ENCODE assay signal across 12 cellular contexts in genomic region chr22:48663297-48663696, GRCh38.
DNase-seq lines count a peak whose midpoint lies in the region; ATAC-seq and TF ChIP-seq lines count a peak whose summit lies in the region.
"Had no signal": no experiment of that assay in that cellular context is flagged by ENCODE, and none has a peak within 500 bp of the region (broad histone marks: within the 10 kb centered on the region; RNA-seq: fewer than 3 reads in every experiment).

No MANE protein-coding gene starts in this region.

- peaks cover 86% of the 10 kb centered on the region for H3K9me3 ChIP-seq in AG04450 (ENCODE audit: control insufficient read depth, insufficient read depth, low read length)
- no peaks in the 10 kb centered on the region for H3K9me3 ChIP-seq in OCI-LY3 (ENCODE audit: insufficient read depth, low read length)
- H3K9me3 ChIP-seq in Caco-2 = peaks cover 5% of the 10 kb centered on the region; the same call in 1 of the 2 replicates

- H3K27ac ChIP-seq in AG04450 (ENCODE audit: low read depth, low read length) (no peak overlapping the region), OCI-LY3 (ENCODE audit: low read length) (no peak overlapping the region)
- H3K27ac ChIP-seq: coronary artery had no signal

- H3K79me2 ChIP-seq in OCI-LY3 (ENCODE audit: low read length) = no peaks in the 10 kb centered on the region

- POLR2A ChIA-PET in AG04450 (lab: Yijun Ruan, JAX) = no interaction called here
- POLR2A ChIA-PET in Caco-2 (lab: Charles Lee) = no interaction called here

- no peak overlapping the region for H3K4me2 ChIP-seq in OCI-LY3 (ENCODE audit: low read length)

- H3K4me3 ChIP-seq in AG04450 (ENCODE audit: low read depth, low read length) = no peak overlapping the region
- no peak overlapping the region for H3K4me3 ChIP-seq in GM12864 (ENCODE audit: low read depth, low read length)
- no peak overlapping the region for H3K4me3 ChIP-seq in OCI-LY3 (ENCODE audit: low read length)
- no peak overlapping the region for H3K4me3 ChIP-seq in fibroblast of pulmonary artery (replicated peaks; ENCODE audit: low read depth, low read length)
- no peak overlapping the region for H3K4me3 ChIP-seq in Caco-2 (ENCODE audit: low read depth, low read length)
- H3K4me3 ChIP-seq: coronary artery had no signal

- DNase-seq in AG04450 (ENCODE audit: low read depth, low spot score) (no peak), GM12864 (ENCODE audit: low read depth) (no peak), fibroblast of pulmonary artery (ENCODE audit: low read depth) (peak; percentile 0), Caco-2 (no peak), amniotic stem cell (lab: John Stamatoyannopoulos, UW) (no peak)
- DNase-seq in activated CD4-positive, CD25-positive, alpha-beta regulatory T cell (lab: John Stamatoyannopoulos, UW) = no peak
- DNase-seq: activated CD8-positive, alpha-beta memory T cell treated with anti-CD3 and anti-CD28 coated beads, Interleukin-2, amount 10 ng/mL, durations not matched to agents 7 days and 5 days; NCI-H748 treated with DMSO at 0.1 percent for 48 hours; stimulated activated CD8-positive, alpha-beta memory T cell treated with anti-CD3 and anti-CD28 coated beads, Interleukin-4, amount 100 ng/mL, for 48 hours had no signal

- H3K4me1 ChIP-seq in OCI-LY3 (ENCODE audit: low read length) = no peaks in the 10 kb centered on the region
- no peaks in the 10 kb centered on the region for H3K4me1 ChIP-seq in Caco-2

- no peak overlapping the region for H3K4me3 Mint-ChIP-seq in stimulated activated memory B cell treated with anti-CD40 and anti-IgM and Interleukin-4, amounts not matched to agents 10 μg/mL and 1 μg/mL and 100 μg/mL, for 72 hours
- H3K4me3 Mint-ChIP-seq in Caco-2 (ENCODE audit: unreplicated experiment) = no peak overlapping the region
- H3K4me3 Mint-ChIP-seq: activated CD8-positive, alpha-beta memory T cell treated with anti-CD3 and anti-CD28 coated beads, Interleukin-2, amount 10 ng/mL, durations not matched to agents 7 days and 5 days had no signal

- CTCF ChIA-PET in AG04450 (lab: Charles Lee) (no interaction called here), Caco-2 (lab: Charles Lee) (no interaction called here)

- H3K36me3 Mint-ChIP-seq in stimulated activated memory B cell treated with anti-CD40 and anti-IgM and Interleukin-4, amounts not matched to agents 10 μg/mL and 1 μg/mL and 100 μg/mL, for 72 hours = peaks cover 5% of the 10 kb centered on the region
- no peaks in the 10 kb centered on the region for H3K36me3 Mint-ChIP-seq in Caco-2 (ENCODE audit: insufficient read depth, unreplicated experiment)
- H3K36me3 Mint-ChIP-seq: activated CD8-positive, alpha-beta memory T cell treated with anti-CD3 and anti-CD28 coated beads, Interleukin-2, amount 10 ng/mL, durations not matched to agents 7 days and 5 days had no signal

- H3K9me3 Mint-ChIP-seq in stimulated activated memory B cell treated with anti-CD40 and anti-IgM and Interleukin-4, amounts not matched to agents 10 μg/mL and 1 μg/mL and 100 μg/mL, for 72 hours = peaks cover 16% of the 10 kb centered on the region
- peaks cover 21% of the 10 kb centered on the region for H3K9me3 Mint-ChIP-seq in Caco-2 (ENCODE audit: unreplicated experiment)

- H3K9ac ChIP-seq in OCI-LY3 (ENCODE audit: low read length) = no peak overlapping the region

- no peaks in the 10 kb centered on the region for H4K20me1 ChIP-seq in OCI-LY3 (ENCODE audit: insufficient read depth, low read length)

- no peaks in the 10 kb centered on the region for H3K36me3 ChIP-seq in OCI-LY3 (replicated peaks; ENCODE audit: low read depth, low read length)
- H3K36me3 ChIP-seq in Caco-2 (ENCODE audit: control insufficient read depth, insufficient read depth, low read length) = no peaks in the 10 kb centered on the region

- peak; percentile 14; the same call in 1 of the 2 replicates for TF ChIP-seq CTCF in AG04450 (IDR thresholded peaks at IDR 0.05; ENCODE audit: low read depth, low read length)
- peak; percentile 52 for TF ChIP-seq CTCF in GM12864 (IDR thresholded peaks at IDR 0.05; ENCODE audit: low read depth, low read length, missing control alignments)
- peak; percentile 30 for TF ChIP-seq CTCF in OCI-LY3 (IDR thresholded peaks at IDR 0.05; ENCODE audit: low read depth, low read length)
- TF ChIP-seq CTCF in fibroblast of pulmonary artery (IDR thresholded peaks at IDR 0.05; ENCODE audit: low read length, missing control alignments) = peak; percentile 29
- TF ChIP-seq CTCF in Caco-2 (IDR thresholded peaks at IDR 0.05; ENCODE audit: insufficient read depth in 1 of 2, low read depth in 1 of 2, low read length in 1 of 2, severe bottlenecking in 1 of 2, unreplicated experiment in 1 of 2) = peak in 1 of 2 experiments; percentile 17

- intact Hi-C loops in Caco-2 (cut with micrococcal nuclease; ENCODE audit: unreplicated experiment) = no loop called here

- no peak for ATAC-seq in stimulated activated memory B cell treated with anti-CD40 and anti-IgM and Interleukin-4, amounts not matched to agents 10 μg/mL and 1 μg/mL and 100 μg/mL, for 72 hours
- ATAC-seq: activated CD8-positive, alpha-beta memory T cell treated with anti-CD3 and anti-CD28 coated beads, Interleukin-2, amount 10 ng/mL, durations not matched to agents 7 days and 5 days had no signal

- H3K27me3 ChIP-seq in AG04450 (ENCODE audit: control insufficient read depth, insufficient read depth, low read length) (no peaks in the 10 kb centered on the region), OCI-LY3 (ENCODE audit: low read depth, low read length) (no peaks in the 10 kb centered on the region), Caco-2 (replicated peaks; ENCODE audit: control insufficient read depth, insufficient read depth, low read length) (no peaks in the 10 kb centered on the region)

- BruUV-seq in Caco-2 (replicated peaks; lab: Mats Ljungman, UMichigan) = no TSS peak

- H3K4me1 Mint-ChIP-seq in stimulated activated memory B cell treated with anti-CD40 and anti-IgM and Interleukin-4, amounts not matched to agents 10 μg/mL and 1 μg/mL and 100 μg/mL, for 72 hours = no peaks in the 10 kb centered on the region
- H3K4me1 Mint-ChIP-seq in Caco-2 (ENCODE audit: low read depth, unreplicated experiment) = no peaks in the 10 kb centered on the region
- H3K4me1 Mint-ChIP-seq: activated CD8-positive, alpha-beta memory T cell treated with anti-CD3 and anti-CD28 coated beads, Interleukin-2, amount 10 ng/mL, durations not matched to agents 7 days and 5 days had no signal

- H3K27me3 Mint-ChIP-seq in stimulated activated memory B cell treated with anti-CD40 and anti-IgM and Interleukin-4, amounts not matched to agents 10 μg/mL and 1 μg/mL and 100 μg/mL, for 72 hours = no peaks in the 10 kb centered on the region
- no peaks in the 10 kb centered on the region for H3K27me3 Mint-ChIP-seq in Caco-2 (ENCODE audit: insufficient read depth, unreplicated experiment)
- H3K27me3 Mint-ChIP-seq: activated CD8-positive, alpha-beta memory T cell treated with anti-CD3 and anti-CD28 coated beads, Interleukin-2, amount 10 ng/mL, durations not matched to agents 7 days and 5 days had no signal

- H2AFZ ChIP-seq in OCI-LY3 (ENCODE audit: low read depth, low read length) = no peak overlapping the region

- no peak overlapping the region for H3K27ac Mint-ChIP-seq in stimulated activated memory B cell treated with anti-CD40 and anti-IgM and Interleukin-4, amounts not matched to agents 10 μg/mL and 1 μg/mL and 100 μg/mL, for 72 hours
- H3K27ac Mint-ChIP-seq in Caco-2 (ENCODE audit: unreplicated experiment) = no peak overlapping the region
- H3K27ac Mint-ChIP-seq: activated CD8-positive, alpha-beta memory T cell treated with anti-CD3 and anti-CD28 coated beads, Interleukin-2, amount 10 ng/mL, durations not matched to agents 7 days and 5 days had no signal
